1 cellular context compared by ENCODE assay signal in genomic region chr16:87705780-87706277, GRCh38.
TF ChIP-seq lines count a peak whose summit lies in the region.

No MANE protein-coding gene starts in this region.

TF ChIP-seq in H1, 55 proteins besides CTCF, POLR2A, EP300 and RAD21 (continued from another document):
- no peak for TF ChIP-seq KDM4A (IDR thresholded peaks at IDR 0.05; ENCODE audit: low read depth, low read length, severe bottlenecking)
- no peak for TF ChIP-seq CTBP2 (IDR thresholded peaks at IDR 0.05; ENCODE audit: borderline replicate concordance, insufficient read depth, insufficient read length, low read length)
- TF ChIP-seq RFX5 (IDR thresholded peaks at IDR 0.05; ENCODE audit: borderline replicate concordance, low read depth, low read length) = no peak
- TF ChIP-seq ATF2 (IDR thresholded peaks at IDR 0.05; ENCODE audit: low read length) = no peak
- no peak for TF ChIP-seq SP4 (IDR thresholded peaks at IDR 0.05; ENCODE audit: low read length)
- TF ChIP-seq SIN3A (conservative IDR thresholded peaks at IDR 0.05 in 1 of 2, IDR thresholded peaks at IDR 0.05 in 1 of 2; ENCODE audit: low read depth in 1 of 2, low read length in 2 of 2) = no peak
- no peak for TF ChIP-seq TEAD4 (IDR thresholded peaks at IDR 0.05; ENCODE audit: low read depth, low read length)
- no peak for TF ChIP-seq FOSL1 (IDR thresholded peaks at IDR 0.05; ENCODE audit: insufficient read depth, low read depth, low read length)
- TF ChIP-seq GTF2F1 (IDR thresholded peaks at IDR 0.05; ENCODE audit: borderline replicate concordance, low read depth, low read length) = no peak
- TF ChIP-seq NRF1 (IDR thresholded peaks at IDR 0.05; ENCODE audit: low read depth, low read length) = no peak
- no peak for TF ChIP-seq CBX5 (IDR thresholded peaks at IDR 0.05; ENCODE audit: low read depth, low read length)
- no peak for TF ChIP-seq MAX (IDR thresholded peaks at IDR 0.05)
